In the genomic region with DNA sequence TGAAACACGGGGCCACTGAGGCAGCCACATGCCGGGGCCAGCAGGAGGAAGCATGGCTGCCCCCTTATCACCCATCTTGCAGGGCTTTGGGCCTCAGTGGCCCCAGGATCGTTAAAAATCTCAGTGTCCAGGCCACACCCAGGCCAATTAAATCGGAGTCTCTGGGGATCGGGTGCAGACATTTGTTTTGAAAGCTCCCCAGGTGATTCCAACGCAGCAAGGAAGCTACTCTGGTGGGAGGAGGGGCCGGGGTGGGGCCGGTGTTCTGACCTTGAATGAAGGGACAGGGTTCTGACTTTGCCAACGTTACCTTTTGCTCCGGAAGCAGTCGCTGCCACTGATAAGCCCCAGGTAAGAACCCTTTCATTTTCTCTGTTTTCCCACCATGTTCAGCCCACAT, we compare ENCODE assay signal across 20 cellular contexts.
"Had no signal": no experiment of that assay in that cellular context is flagged by ENCODE, and none has a peak within 500 bp of the region (broad histone marks: within the 10 kb centered on the region; RNA-seq: fewer than 3 reads in every experiment).

No MANE protein-coding gene starts in this region.

- H3K4me3 Mint-ChIP-seq: activated CD4-positive, alpha-beta memory T cell treated with anti-CD3 and anti-CD28 coated beads for 36 hours; activated CD4-positive, alpha-beta T cell treated with anti-CD3 and anti-CD28 coated beads for 36 hours; activated CD4-positive, alpha-beta T cell treated with anti-CD3 and anti-CD28 coated beads, Interleukin-2, amount 10 ng/mL, durations not matched to agents 24 days and 14 days; activated CD8-positive, alpha-beta T cell treated with anti-CD3 and anti-CD28 coated beads, Interleukin-2, amount 10 ng/mL, durations not matched to agents 7 days and 5 days; activated naive CD8-positive, alpha-beta T cell; activated T-cell treated with anti-CD3 and anti-CD28 coated beads, Interleukin-2, amount 50 U/mL, for 4 hours; activated T-helper 17 cell treated with anti-CD3 and anti-CD28 coated beads, Interleukin-2, amount 50 U/mL, for 72 hours; endodermal cell had no signal

- H3K27me3 Mint-ChIP-seq: activated CD4-positive, alpha-beta T cell treated with anti-CD3 and anti-CD28 coated beads, Interleukin-2, amount 10 ng/mL, durations not matched to agents 24 days and 14 days; activated naive CD8-positive, alpha-beta T cell; activated T-helper 17 cell treated with anti-CD3 and anti-CD28 coated beads, Interleukin-2, amount 50 U/mL, for 72 hours had no signal

- H3K36me3 Mint-ChIP-seq: activated CD4-positive, alpha-beta memory T cell treated with anti-CD3 and anti-CD28 coated beads for 36 hours; activated naive CD8-positive, alpha-beta T cell had no signal

- H3K27ac Mint-ChIP-seq: activated CD4-positive, alpha-beta memory T cell treated with anti-CD3 and anti-CD28 coated beads for 36 hours; activated CD4-positive, alpha-beta T cell treated with anti-CD3 and anti-CD28 coated beads for 36 hours; activated CD4-positive, alpha-beta T cell treated with anti-CD3 and anti-CD28 coated beads, Interleukin-2, amount 10 ng/mL, durations not matched to agents 24 days and 14 days; activated CD8-positive, alpha-beta T cell treated with anti-CD3 and anti-CD28 coated beads, Interleukin-2, amount 10 ng/mL, durations not matched to agents 7 days and 5 days; activated naive CD8-positive, alpha-beta T cell; activated T-helper 17 cell treated with anti-CD3 and anti-CD28 coated beads, Interleukin-2, amount 50 U/mL, for 72 hours; endodermal cell had no signal

- DNase-seq: activated CD4-positive, alpha-beta memory T cell treated with anti-CD3 and anti-CD28 coated beads for 36 hours; activated CD4-positive, alpha-beta T cell treated with anti-CD3 and anti-CD28 coated beads for 36 hours; activated CD4-positive, alpha-beta T cell treated with anti-CD3 and anti-CD28 coated beads, Interleukin-2, amount 10 ng/mL, durations not matched to agents 24 days and 14 days; activated CD4-positive, CD25-positive, alpha-beta regulatory T cell; activated CD4-positive, CD25-positive, alpha-beta regulatory T cell treated with anti-CD3 and anti-CD28 coated beads, Interleukin-2, amount 50 U/mL, for 72 hours; activated CD8-positive, alpha-beta T cell treated with anti-CD3 and anti-CD28 coated beads, Interleukin-2, amount 10 ng/mL, durations not matched to agents 7 days and 5 days; activated effector memory CD4-positive, alpha-beta T cell treated with Interleukin-2 at 50 U/mL for 16 hours; activated gamma-delta T cell treated with Interleukin-2 at 50 U/mL for 16 hours; activated naive CD4-positive, alpha-beta T cell treated with anti-CD3 and anti-CD28 coated beads, Interleukin-2, amount 50 U/mL, for 16 hours; activated naive CD4-positive, alpha-beta T cell treated with Interleukin-2 at 50 U/mL for 16 hours; activated T-cell treated with anti-CD3 and anti-CD28 coated beads, Interleukin-2, amount 50 U/mL, for 4 hours; amniotic stem cell; anterior cingulate cortex; caudate nucleus; effector memory CD4-positive, alpha-beta T cell; endodermal cell; foreskin fibroblast; T-helper 2 cell had no signal

- H3K4me1 Mint-ChIP-seq: activated CD4-positive, alpha-beta T cell treated with anti-CD3 and anti-CD28 coated beads for 36 hours; activated CD4-positive, alpha-beta T cell treated with anti-CD3 and anti-CD28 coated beads, Interleukin-2, amount 10 ng/mL, durations not matched to agents 24 days and 14 days; activated T-helper 17 cell treated with anti-CD3 and anti-CD28 coated beads, Interleukin-2, amount 50 U/mL, for 72 hours; endodermal cell had no signal
